Comparison of ENCODE assay signal across 1 cellular context in the genomic region with DNA sequence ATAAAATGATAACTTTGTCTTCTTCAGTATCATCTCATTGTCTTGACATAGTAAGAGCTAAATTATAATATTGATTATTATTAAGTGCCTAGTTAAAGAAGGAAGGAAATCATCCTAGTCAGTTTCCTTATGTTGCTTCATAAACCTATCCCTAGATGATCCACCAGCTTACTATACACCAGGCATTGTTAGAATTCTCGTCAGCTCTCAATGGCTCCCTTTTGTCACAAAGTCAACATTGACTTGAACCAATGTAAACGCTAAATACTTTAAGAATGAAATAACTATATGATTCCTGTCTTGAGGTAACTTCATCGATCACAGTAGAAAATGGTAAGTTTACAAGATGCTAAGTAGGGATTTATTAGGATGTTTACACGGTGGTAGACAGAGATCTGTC.
TF ChIP-seq lines count a peak whose summit lies in the region.

No MANE protein-coding gene starts in this region.

TF ChIP-seq in HepG2, 621 proteins besides CTCF, POLR2A, EP300 and RAD21 (continued from another document):
- TF ChIP-seq, protein P1, sequence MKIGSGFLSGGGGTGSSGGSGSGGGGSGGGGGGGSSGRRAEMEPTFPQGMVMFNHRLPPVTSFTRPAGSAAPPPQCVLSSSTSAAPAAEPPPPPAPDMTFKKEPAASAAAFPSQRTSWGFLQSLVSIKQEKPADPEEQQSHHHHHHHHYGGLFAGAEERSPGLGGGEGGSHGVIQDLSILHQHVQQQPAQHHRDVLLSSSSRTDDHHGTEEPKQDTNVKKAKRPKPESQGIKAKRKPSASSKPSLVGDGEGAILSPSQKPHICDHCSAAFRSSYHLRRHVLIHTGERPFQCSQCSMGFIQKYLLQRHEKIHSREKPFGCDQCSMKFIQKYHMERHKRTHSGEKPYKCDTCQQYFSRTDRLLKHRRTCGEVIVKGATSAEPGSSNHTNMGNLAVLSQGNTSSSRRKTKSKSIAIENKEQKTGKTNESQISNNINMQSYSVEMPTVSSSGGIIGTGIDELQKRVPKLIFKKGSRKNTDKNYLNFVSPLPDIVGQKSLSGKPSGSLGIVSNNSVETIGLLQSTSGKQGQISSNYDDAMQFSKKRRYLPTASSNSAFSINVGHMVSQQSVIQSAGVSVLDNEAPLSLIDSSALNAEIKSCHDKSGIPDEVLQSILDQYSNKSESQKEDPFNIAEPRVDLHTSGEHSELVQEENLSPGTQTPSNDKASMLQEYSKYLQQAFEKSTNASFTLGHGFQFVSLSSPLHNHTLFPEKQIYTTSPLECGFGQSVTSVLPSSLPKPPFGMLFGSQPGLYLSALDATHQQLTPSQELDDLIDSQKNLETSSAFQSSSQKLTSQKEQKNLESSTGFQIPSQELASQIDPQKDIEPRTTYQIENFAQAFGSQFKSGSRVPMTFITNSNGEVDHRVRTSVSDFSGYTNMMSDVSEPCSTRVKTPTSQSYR (CRISPR knock-in tag; IDR thresholded peaks at IDR 0.05; ENCODE audit: borderline replicate concordance), result no peak
- TF ChIP-seq PRMT3 (CRISPR knock-in tag; IDR thresholded peaks at IDR 0.05; ENCODE audit: borderline replicate concordance, low read depth) (no peak), PHF5A (CRISPR knock-in tag; IDR thresholded peaks at IDR 0.05; ENCODE audit: low read depth, unreplicated experiment) (no peak), GFI1 (CRISPR knock-in tag; IDR thresholded peaks at IDR 0.05; ENCODE audit: borderline replicate concordance) (no peak)
